Comparison of ENCODE assay signal across 9 cellular contexts in genomic region chr3:42043116-42043796, GRCh38. TPM values are rescaled to one million over a fixed set of nuclear protein-coding genes. Genes with fewer than 3 reads are reported as not detected.
DNase-seq lines count a peak whose midpoint lies in the region; ATAC-seq, FAIRE-seq and TF ChIP-seq lines count a peak whose summit lies in the region.
"Had no signal": no experiment of that assay in that cellular context is flagged by ENCODE, and none has a peak within 500 bp of the region (broad histone marks: within the 10 kb centered on the region; RNA-seq: fewer than 3 reads in every experiment).

No MANE protein-coding gene starts in this region.

- CTCF ChIA-PET in K562 (lab: Yijun Ruan, JAX; ENCODE audit: low intra/inter-chr PET ratio): no interaction called here

- H2AFZ ChIP-seq in K562 (ENCODE audit: low read depth, low read length): no peak overlapping the region

- H3K9me3 ChIP-seq in K562 (replicated peaks; ENCODE audit: control insufficient read depth, insufficient read depth, low read depth, low read length): no peaks in the 10 kb centered on the region
- no peaks in the 10 kb centered on the region for H3K9me3 ChIP-seq in upper lobe of right lung

- FAIRE-seq in K562 (lab: Jason Lieb, UNC): no peak
- FAIRE-seq: endometrium had no signal

- ATAC-seq in K562 (peak; percentile 43), left lobe of liver (peak; percentile 12), upper lobe of right lung (peak; percentile 62), HG02610 (IDR thresholded peaks at IDR 0.05; ENCODE audit: unreplicated experiment) (no peak)
- no peak for ATAC-seq in activated naive CD4-positive, alpha-beta T cell treated with anti-CD3 and anti-CD28 coated beads, Interleukin-2, amount 50 U/mL, for 72 hours

- H3K4me2 ChIP-seq in K562 (ENCODE audit: insufficient read depth, low read length): no peak overlapping the region

- H3K36me3 Mint-ChIP-seq in activated naive CD4-positive, alpha-beta T cell treated with anti-CD3 and anti-CD28 coated beads, Interleukin-2, amount 50 U/mL, for 72 hours: no peaks in the 10 kb centered on the region

- H3K4me1 ChIP-seq in K562 (replicated peaks in 1 of 2; ENCODE audit: control insufficient read depth in 2 of 2, insufficient read depth in 2 of 2, low read length in 2 of 2) (peaks cover 6 to 8% of the 10 kb centered on the region in 2 experiments; a peak in 4 of 5 replicates), upper lobe of right lung (peaks cover 27% of the 10 kb centered on the region)

- H3K79me2 ChIP-seq in K562 (ENCODE audit: control insufficient read depth, insufficient read depth, low read length): peaks cover 34% of the 10 kb centered on the region

- peak overlapping the region in 1 of 2 donors; percentile 10 for H3K27ac Mint-ChIP-seq in activated naive CD4-positive, alpha-beta T cell treated with anti-CD3 and anti-CD28 coated beads, Interleukin-2, amount 50 U/mL, for 72 hours

- no peak for TF ChIP-seq CTCF in K562 (IDR thresholded peaks at IDR 0.05 in 2 of 3, conservative IDR thresholded peaks at IDR 0.05 in 1 of 3; ENCODE audit: insufficient read depth in 2 of 3, low read depth in 1 of 3, low read length in 3 of 3)
- TF ChIP-seq CTCF in upper lobe of right lung (IDR thresholded peaks at IDR 0.05): no peak

- intact Hi-C loops in K562 (cut with micrococcal nuclease) (no loop called here), upper lobe of right lung (cut with DNase I) (no loop called here)

- TF ChIP-seq RAD21 in K562 (CRISPR knock-in tag; conservative IDR thresholded peaks at IDR 0.05 in 1 of 2, IDR thresholded peaks at IDR 0.05 in 1 of 2): no peak

- H3K9ac ChIP-seq in K562 (ENCODE audit: insufficient read depth in 1 of 2, low read depth in 2 of 2, low read length in 2 of 2): peak overlapping the region in 1 of 2 experiments; percentile 15; a peak in 1 of 4 replicates

- peaks cover 9% of the 10 kb centered on the region; the same call in 1 of the 2 replicates for H4K20me1 ChIP-seq in K562 (replicated peaks; ENCODE audit: control insufficient read depth, insufficient read depth, low read length)

- no peaks in the 10 kb centered on the region for H3K36me3 ChIP-seq in K562 (ENCODE audit: control insufficient read depth, insufficient read depth, low read length)
- no peaks in the 10 kb centered on the region for H3K36me3 ChIP-seq in upper lobe of right lung

- H3K9me1 ChIP-seq in K562 (ENCODE audit: control insufficient read depth, insufficient read depth, low read length): no peaks in the 10 kb centered on the region

- H3K27ac ChIP-seq in K562 (ENCODE audit: extremely low read depth, low read depth, low read length) (no peak overlapping the region), upper lobe of right lung (peak overlapping the region; percentile 38)

- in situ Hi-C loops in K562 (cut with MboI): no loop called here

- H3K4me3 ChIP-seq in K562: no peak overlapping the region
- no peak overlapping the region for H3K4me3 ChIP-seq in upper lobe of right lung

- H3K27me3 ChIP-seq in K562 (ENCODE audit: control insufficient read depth in 2 of 2, insufficient read depth in 2 of 2, low read length in 2 of 2) (no peaks in the 10 kb centered on the region), upper lobe of right lung (no peaks in the 10 kb centered on the region)

- TF ChIP-seq EP300 in K562 (IDR thresholded peaks at IDR 0.05; ENCODE audit: low read length): no peak

- DNase-seq in NCI-H2196 (lab: John Stamatoyannopoulos, UW; ENCODE audit: unreplicated experiment) (peak; percentile 14), NCI-H2196 treated with DMSO at 0.1 percent for 48 hours (lab: John Stamatoyannopoulos, UW; ENCODE audit: unreplicated experiment) (no peak), K562 (ENCODE audit: extremely low read depth in 1 of 4, low spot score in 3 of 4) (no peak), left lobe of liver (ENCODE audit: low spot score) (peak; percentile 38), upper lobe of right lung (no peak), hippocampal formation (lab: John Stamatoyannopoulos, UW) (no peak)
- no peak for DNase-seq in activated naive CD4-positive, alpha-beta T cell treated with anti-CD3 and anti-CD28 coated beads, Interleukin-2, amount 50 U/mL, for 72 hours (ENCODE audit: low spot score in 2 of 2)

- no TSS peak for BruUV-seq in K562 (replicated peaks; lab: Mats Ljungman, UMichigan)

- no peak for TF ChIP-seq POLR2A in K562 (conservative IDR thresholded peaks at IDR 0.05)

- H3K9me3 Mint-ChIP-seq in activated naive CD4-positive, alpha-beta T cell treated with anti-CD3 and anti-CD28 coated beads, Interleukin-2, amount 50 U/mL, for 72 hours: no peaks in the 10 kb centered on the region

- POLR2A ChIA-PET in K562 (lab: Yijun Ruan, JAX): no interaction called here

- WGBS in K562 (ENCODE audit: insufficient coverage, low coverage, missing lambda C conversion rate): 56% methylated on average over 5 of the region's 9 CpGs

TF ChIP-seq in K562, 482 proteins besides CTCF, POLR2A, EP300 and RAD21 (continues in another document):
- TF ChIP-seq SFPQ (IDR thresholded peaks at IDR 0.05; ENCODE audit: low read depth, low read length): no peak
- TF ChIP-seq, protein P1, sequence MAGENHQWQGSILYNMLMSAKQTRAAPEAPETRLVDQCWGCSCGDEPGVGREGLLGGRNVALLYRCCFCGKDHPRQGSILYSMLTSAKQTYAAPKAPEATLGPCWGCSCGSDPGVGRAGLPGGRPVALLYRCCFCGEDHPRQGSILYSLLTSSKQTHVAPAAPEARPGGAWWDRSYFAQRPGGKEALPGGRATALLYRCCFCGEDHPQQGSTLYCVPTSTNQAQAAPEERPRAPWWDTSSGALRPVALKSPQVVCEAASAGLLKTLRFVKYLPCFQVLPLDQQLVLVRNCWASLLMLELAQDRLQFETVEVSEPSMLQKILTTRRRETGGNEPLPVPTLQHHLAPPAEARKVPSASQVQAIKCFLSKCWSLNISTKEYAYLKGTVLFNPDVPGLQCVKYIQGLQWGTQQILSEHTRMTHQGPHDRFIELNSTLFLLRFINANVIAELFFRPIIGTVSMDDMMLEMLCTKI (IDR thresholded peaks at IDR 0.05; ENCODE audit: partially characterized antibody): no peak
- TF ChIP-seq RFX7 (CRISPR knock-in tag; IDR thresholded peaks at IDR 0.05): no peak
- no peak for TF ChIP-seq MAFF (IDR thresholded peaks at IDR 0.05; ENCODE audit: low read length)
- TF ChIP-seq RFX1 (IDR thresholded peaks at IDR 0.05): 0 out of 2 replicates have a peak, but pooled peaks have one; percentile 33
- TF ChIP-seq GMEB1 (CRISPR knock-in tag; IDR thresholded peaks at IDR 0.05): no peak

RNA-seq across cellular contexts. Expression of gene TRAK1, which starts 47.9 kb away (rescaled TPM):
- total RNA-seq in K562 (2011; cell fraction: chromatin; rRNA removed; ENCODE audit: low replicate concordance): 54.4 and 56.3 TPM in 2 replicates
- total RNA-seq in K562 (2011; cell fraction: nucleolus; rRNA removed): 28.3 and 29.1 TPM in 2 replicates
- total RNA-seq in K562 (2011; cell fraction: nucleoplasm; rRNA removed): 38.1 and 45.0 TPM in 2 replicates
- total RNA-seq in K562 (2014; rRNA removed) (21.7 and 25.8 TPM in 2 replicates), K562 (2014; rRNA removed; fragmentation: Illumina TruSeq; extraction: Trizol) (13.2 and 14.2 TPM in 2 replicates), K562 (2015; rRNA removed; fragmentation: Illumina TruSeq; extraction: Trizol) (15.5 and 15.6 TPM in 2 replicates), K562 (2021) (27.5 and 28.5 TPM in 2 replicates), left lobe of liver (11.2 TPM), upper lobe of right lung (49.6 TPM)
- polyA plus RNA-seq in K562 (2011; rRNA removed) (17.5 and 24.0 TPM in 2 replicates), K562 (2014; fragmentation: Illumina TruSeq; extraction: Trizol) (20.3 and 21.3 TPM in 2 replicates), K562 (2014; fragmentation: Nextera tagmentation; extraction: Ambion mirVana) (1 to 10 TPM; 5.3 TPM), K562 (2014; rRNA removed) (18.7 and 19.4 TPM in 2 replicates)
- polyA plus RNA-seq in K562 (2011; cell fraction: cytosol; rRNA removed): 13.7 and 15.9 TPM in 2 replicates
- 46.8 and 47.8 TPM in 2 replicates for polyA plus RNA-seq in K562 (2011; cell fraction: nucleus; rRNA removed)
- 16.4 and 21.1 TPM in 2 replicates for polyA plus RNA-seq in K562 (2012)
- 24.5 and 36.4 TPM in 2 replicates for polyA minus RNA-seq in K562 (2011; rRNA and poly(A)+ RNA removed)
- polyA minus RNA-seq in K562 (2011; cell fraction: cytosol; rRNA and poly(A)+ RNA removed): 17.6 and 25.8 TPM in 2 replicates
- 28.0 and 53.1 TPM in 2 replicates for polyA minus RNA-seq in K562 (2011; cell fraction: nucleus; rRNA and poly(A)+ RNA removed)
- 10 to 100 TPM; 19.1 to 33.1 TPM for total RNA-seq in activated naive CD4-positive, alpha-beta T cell treated with anti-CD3 and anti-CD28 coated beads, Interleukin-2, amount 50 U/mL, for 72 hours

Comparison
In these comparisons a context has a peak if more than half of its experiments do, and no peak if none do; other contexts are left out.
1. DNase-seq: peak in NCI-H2196 (single experiment) and left lobe of liver (single experiment); none in NCI-H2196 treated with DMSO at 0.1 percent for 48 hours (single experiment), K562 (0 of 4), upper lobe of right lung (single experiment), hippocampal formation (0 of 2) and activated naive CD4-positive, alpha-beta T cell treated with anti-CD3 and anti-CD28 coated beads, Interleukin-2, amount 50 U/mL, for 72 hours (0 of 2).
2. ATAC-seq: peak in K562 (single experiment), left lobe of liver (single experiment) and upper lobe of right lung (single experiment); none in activated naive CD4-positive, alpha-beta T cell treated with anti-CD3 and anti-CD28 coated beads, Interleukin-2, amount 50 U/mL, for 72 hours (0 of 2) and HG02610 (single experiment).